Comparison of ENCODE assay signal across 18 cellular contexts in genomic region chr10:24440817-24441790, GRCh38.
DNase-seq lines count a peak whose midpoint lies in the region; ATAC-seq and FAIRE-seq lines count a peak whose summit lies in the region.
"Had no signal": no experiment of that assay in that cellular context is flagged by ENCODE, and none has a peak within 500 bp of the region (broad histone marks: within the 10 kb centered on the region; RNA-seq: fewer than 3 reads in every experiment).

No MANE protein-coding gene starts in this region.

- no peak overlapping the region for H3K4ac ChIP-seq in mesenchymal stem cell (ENCODE audit: low read depth in 1 of 2, low read length in 2 of 2)

- H3K27ac ChIP-seq in mesenchymal stem cell (ENCODE audit: low read length, poor library complexity, severe bottlenecking) = peak overlapping the region; percentile 25
- H3K27ac ChIP-seq: neutrophil had no signal

- no peak overlapping the region for H3K9ac ChIP-seq in adipocyte (ENCODE audit: low read length)
- no peak overlapping the region for H3K9ac ChIP-seq in mesenchymal stem cell (ENCODE audit: low read length)

- H3K4me3 Mint-ChIP-seq in activated CD4-positive, alpha-beta T cell treated with anti-CD3 and anti-CD28 coated beads, Interleukin-2, amount 10 ng/mL, durations not matched to agents 24 days and 14 days = no peak overlapping the region
- H3K4me3 Mint-ChIP-seq: activated CD4-positive, alpha-beta memory T cell treated with anti-CD3 and anti-CD28 coated beads, Interleukin-2, amount 10 ng/mL, durations not matched to agents 7 days and 5 days had no signal

- H3K4me1 ChIP-seq in adipocyte (ENCODE audit: control insufficient read depth, insufficient read depth, low read length) = peaks cover 3% of the 10 kb centered on the region
- H3K4me1 ChIP-seq in mesenchymal stem cell (ENCODE audit: control insufficient read depth, insufficient read depth, low read depth, low read length) = peaks cover 7% of the 10 kb centered on the region

- DNase-seq in AG20443 (ENCODE audit: low spot score) (peak; percentile 44), HTR-8/SVneo (ENCODE audit: insufficient read length, low spot score) (no peak), adipocyte (ENCODE audit: low read depth) (peak; percentile 25), mesenchymal stem cell (peak; percentile 78), T-helper 9 cell (no peak), amniotic stem cell (lab: John Stamatoyannopoulos, UW) (no peak)
- no peak for DNase-seq in activated CD4-positive, alpha-beta T cell treated with anti-CD3 and anti-CD28 coated beads, Interleukin-2, amount 10 ng/mL, durations not matched to agents 24 days and 14 days
- DNase-seq: ACHN; activated CD4-positive, alpha-beta memory T cell treated with anti-CD3 and anti-CD28 coated beads, Interleukin-2, amount 10 ng/mL, durations not matched to agents 7 days and 5 days; activated effector memory CD4-positive, alpha-beta T cell treated with Interleukin-2 at 50 U/mL for 16 hours; DMS153; left ventricle myocardium superior; NCI-H1105; NCI-H524 treated with DMSO at 0.1 percent for 48 hours had no signal

- no peaks in the 10 kb centered on the region for H3K79me1 ChIP-seq in mesenchymal stem cell (replicated peaks; ENCODE audit: low read length, poor library complexity, severe bottlenecking)

- no peak overlapping the region for H3K23ac ChIP-seq in mesenchymal stem cell (ENCODE audit: low read length in 2 of 2)

- H2BK15ac ChIP-seq in mesenchymal stem cell (ENCODE audit: low read depth, poor library complexity, severe bottlenecking) = no peak overlapping the region

- H3K36me3 Mint-ChIP-seq in activated CD4-positive, alpha-beta T cell treated with anti-CD3 and anti-CD28 coated beads, Interleukin-2, amount 10 ng/mL, durations not matched to agents 24 days and 14 days (ENCODE audit: low read depth) = no peaks in the 10 kb centered on the region

- no peak overlapping the region for H3K27ac Mint-ChIP-seq in activated CD4-positive, alpha-beta T cell treated with anti-CD3 and anti-CD28 coated beads, Interleukin-2, amount 10 ng/mL, durations not matched to agents 24 days and 14 days
- H3K27ac Mint-ChIP-seq: activated CD4-positive, alpha-beta memory T cell treated with anti-CD3 and anti-CD28 coated beads, Interleukin-2, amount 10 ng/mL, durations not matched to agents 7 days and 5 days had no signal

- peak overlapping the region in 1 of 2 experiments; percentile 79 for H3K14ac ChIP-seq in mesenchymal stem cell (ENCODE audit: low read length in 2 of 2)

- no peak overlapping the region for H2AK5ac ChIP-seq in mesenchymal stem cell (ENCODE audit: low read length, severe bottlenecking)

- no peaks in the 10 kb centered on the region for H3K36me3 ChIP-seq in adipocyte (ENCODE audit: control insufficient read depth, insufficient read depth, low read length, severe bottlenecking)
- H3K36me3 ChIP-seq in mesenchymal stem cell (ENCODE audit: control insufficient read depth in 1 of 2, insufficient read depth in 2 of 2, low read depth in 1 of 2, low read length in 2 of 2) = no peaks in the 10 kb centered on the region
- H3K36me3 ChIP-seq: neutrophil had no signal

- H3K18ac ChIP-seq in mesenchymal stem cell (ENCODE audit: low read depth in 1 of 2, low read length in 2 of 2) = peak overlapping the region in 1 of 2 experiments; percentile 14

- H3K9me3 Mint-ChIP-seq in activated CD4-positive, alpha-beta T cell treated with anti-CD3 and anti-CD28 coated beads, Interleukin-2, amount 10 ng/mL, durations not matched to agents 24 days and 14 days = no peaks in the 10 kb centered on the region
- H3K9me3 Mint-ChIP-seq: activated CD4-positive, alpha-beta memory T cell treated with anti-CD3 and anti-CD28 coated beads, Interleukin-2, amount 10 ng/mL, durations not matched to agents 7 days and 5 days had no signal

- H4K8ac ChIP-seq in mesenchymal stem cell (ENCODE audit: low read length) = no peak overlapping the region

- peaks cover 3% of the 10 kb centered on the region for H3K4me1 Mint-ChIP-seq in activated CD4-positive, alpha-beta T cell treated with anti-CD3 and anti-CD28 coated beads, Interleukin-2, amount 10 ng/mL, durations not matched to agents 24 days and 14 days

- no peak overlapping the region for H4K91ac ChIP-seq in mesenchymal stem cell (ENCODE audit: low read length)

- H3K4me2 ChIP-seq in mesenchymal stem cell (ENCODE audit: low read length, poor library complexity, severe bottlenecking) = no peak overlapping the region

- no peak overlapping the region for H2BK5ac ChIP-seq in mesenchymal stem cell (ENCODE audit: low read depth, low read length, poor library complexity, severe bottlenecking)

- FAIRE-seq in HTR-8/SVneo (lab: Jason Lieb, UNC) = peak; percentile 90
- FAIRE-seq: bronchial epithelial cell, endometrium had no signal

- 71% methylated on average over 13 of the region's 13 CpGs for WGBS in mesenchymal stem cell

- H2BK12ac ChIP-seq in mesenchymal stem cell (ENCODE audit: low read length in 2 of 2) = no peak overlapping the region

- no peak overlapping the region for H2BK120ac ChIP-seq in mesenchymal stem cell (ENCODE audit: low read depth, low read length)

- H2AFZ ChIP-seq in mesenchymal stem cell (ENCODE audit: low read depth, low read length) = no peak overlapping the region

- no peak overlapping the region for H3K4me3 ChIP-seq in adipocyte (ENCODE audit: low read length)
- H3K4me3 ChIP-seq in mesenchymal stem cell (ENCODE audit: insufficient read depth in 1 of 2, low read depth in 1 of 2, low read length in 2 of 2) = no peak overlapping the region

- no peak for ATAC-seq in GM21360 (IDR thresholded peaks at IDR 0.05; ENCODE audit: unreplicated experiment)
- ATAC-seq: left ventricle myocardium superior had no signal

- intact Hi-C loops in activated CD4-positive, alpha-beta T cell treated with anti-CD3 and anti-CD28 coated beads, Interleukin-2, amount 10 ng/mL, durations not matched to agents 24 days and 14 days (cut with micrococcal nuclease) = no loop called here

- no peaks in the 10 kb centered on the region for H3K9me3 ChIP-seq in adipocyte (ENCODE audit: control insufficient read depth, low read length)
- no peaks in the 10 kb centered on the region for H3K9me3 ChIP-seq in mesenchymal stem cell (ENCODE audit: control insufficient read depth, low read length)
- H3K9me3 ChIP-seq: neutrophil had no signal

- no peaks in the 10 kb centered on the region for H3K27me3 ChIP-seq in adipocyte (replicated peaks; ENCODE audit: control insufficient read depth, insufficient read depth, low read length)
- no peaks in the 10 kb centered on the region for H3K27me3 ChIP-seq in mesenchymal stem cell (ENCODE audit: control insufficient read depth in 1 of 2, insufficient read depth in 1 of 2, low read length in 2 of 2)
- H3K27me3 ChIP-seq: neutrophil had no signal

- peaks cover 22% of the 10 kb centered on the region for H3K27me3 Mint-ChIP-seq in activated CD4-positive, alpha-beta T cell treated with anti-CD3 and anti-CD28 coated beads, Interleukin-2, amount 10 ng/mL, durations not matched to agents 24 days and 14 days

Comparison
In these comparisons a context has a peak if more than half of its experiments do, and no peak if none do; other contexts are left out.
1. DNase-seq: peak in AG20443 (single experiment), adipocyte (single experiment) and mesenchymal stem cell (single experiment); none in HTR-8/SVneo (single experiment), activated CD4-positive, alpha-beta T cell treated with anti-CD3 and anti-CD28 coated beads, Interleukin-2, amount 10 ng/mL, durations not matched to agents 24 days and 14 days (single experiment), T-helper 9 cell (single experiment) and amniotic stem cell (single experiment).